19 cellular contexts compared by ENCODE assay signal in the genomic region with DNA sequence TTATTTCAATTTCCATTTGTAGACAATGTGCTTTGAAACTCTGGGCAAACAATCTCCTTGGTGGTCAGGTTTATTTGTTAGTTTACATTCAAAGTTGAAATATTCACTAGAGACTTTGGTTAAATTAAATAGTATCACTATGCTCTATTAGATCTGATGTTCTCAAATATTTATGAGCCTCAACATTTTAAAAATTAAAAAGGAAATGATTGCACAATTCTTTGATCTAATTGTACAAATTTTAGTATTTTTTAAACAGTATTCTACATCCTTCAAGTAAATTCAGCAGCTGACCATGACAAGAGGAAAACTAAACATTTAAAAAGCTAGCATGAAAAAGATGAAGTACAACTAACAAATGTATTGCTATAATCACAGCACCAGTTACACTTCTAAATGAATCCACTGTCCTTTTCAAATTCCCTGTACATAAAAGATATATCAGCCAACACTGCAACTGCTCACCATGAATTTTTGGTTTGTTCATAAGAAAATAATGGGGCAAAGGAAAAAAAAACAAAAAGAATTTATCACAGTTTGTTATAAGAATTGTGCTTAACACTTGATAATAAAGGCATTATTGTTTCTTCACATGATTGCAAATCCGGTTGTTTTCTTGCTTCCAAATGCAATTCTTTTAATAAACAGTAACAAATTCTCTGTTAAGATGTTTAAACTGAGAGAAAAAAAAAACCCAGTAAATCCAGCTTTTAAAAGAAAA. TPM values are rescaled to one million over a fixed set of nuclear protein-coding genes. Genes with fewer than 3 reads are reported as not detected.
DNase-seq lines count a peak whose midpoint lies in the region; ATAC-seq, FAIRE-seq and TF ChIP-seq lines count a peak whose summit lies in the region.
"Had no signal": no experiment of that assay in that cellular context is flagged by ENCODE, and none has a peak within 500 bp of the region (broad histone marks: within the 10 kb centered on the region; RNA-seq: fewer than 3 reads in every experiment).

No MANE protein-coding gene starts in this region.

- no peak overlapping the region for H3K4me2 ChIP-seq in endothelial cell of umbilical vein (ENCODE audit: insufficient read depth, low read length)
- H3K4me2 ChIP-seq: A549 had no signal

- H3K4me3 ChIP-seq in endothelial cell of umbilical vein (replicated peaks in 1 of 3; ENCODE audit: insufficient read depth in 1 of 3, low read depth in 1 of 3, low read length in 3 of 3), result no peak overlapping the region
- H3K4me3 ChIP-seq: A549, HAP-1 had no signal

- DNase-seq in SK-MEL-5 (ENCODE audit: low read depth, low spot score) (peak; percentile 38), endothelial cell of umbilical vein (ENCODE audit: low read depth, low spot score) (no peak), medulla oblongata (ENCODE audit: extremely low spot score) (peak; percentile 16), GF-D8 (lab: John Stamatoyannopoulos, UW) (no peak), NCI-H146 (lab: John Stamatoyannopoulos, UW) (no peak)
- DNase-seq: BE2C; CD4-positive, alpha-beta memory T cell; DMS153; DMS79 treated with DMSO at 0.1 percent for 48 hours; EL; GDM1 had no signal

- peak; percentile 21 for FAIRE-seq in endothelial cell of umbilical vein (lab: Jason Lieb, UNC)
- FAIRE-seq: A549, H1, HepG2, HTR-8/SVneo had no signal

- no peak overlapping the region for H3K27ac ChIP-seq in endothelial cell of umbilical vein (ENCODE audit: insufficient read depth, low read depth, low read length)
- H3K27ac ChIP-seq: A549, C4-2B had no signal

- TF ChIP-seq CTCF in endothelial cell of umbilical vein (IDR thresholded peaks at IDR 0.05; ENCODE audit: extremely low read depth in 1 of 2, insufficient read depth in 1 of 2, low read depth in 1 of 2, low read length in 2 of 2), result no peak

- H3K36me3 ChIP-seq in endothelial cell of umbilical vein (ENCODE audit: control insufficient read depth in 2 of 2, extremely low read depth in 1 of 2, insufficient read depth in 2 of 2, low read length in 2 of 2), result peaks cover 7 to 14% of the 10 kb centered on the region in 2 experiments

- no peaks in the 10 kb centered on the region for H3K9me1 ChIP-seq in endothelial cell of umbilical vein (replicated peaks; ENCODE audit: control insufficient read depth, extremely low read depth, insufficient read depth, low read length)

- no peaks in the 10 kb centered on the region for H3K9me3 ChIP-seq in endothelial cell of umbilical vein (replicated peaks; ENCODE audit: control insufficient read depth, insufficient read depth, low read length)
- H3K9me3 ChIP-seq: A549, BE2C, HAP-1 had no signal

- no peak for ATAC-seq in GM19035 (IDR thresholded peaks at IDR 0.05; ENCODE audit: unreplicated experiment)
- no peak for ATAC-seq in HG03039 (IDR thresholded peaks at IDR 0.05; ENCODE audit: unreplicated experiment)
- ATAC-seq: A549, HepG2 had no signal

- H4K20me1 ChIP-seq in endothelial cell of umbilical vein (replicated peaks; ENCODE audit: control insufficient read depth, extremely low read depth, insufficient read depth, low read length), result peaks cover 2% of the 10 kb centered on the region

- dilution Hi-C loops in endothelial cell of umbilical vein (cut with MboI; ENCODE audit: extremely low pct_ligation_motif_present, low sequenced_read_pairs), result no loop called here

- POLR2A ChIA-PET in endothelial cell of umbilical vein (lab: Charles Lee), result interaction anchor here (1.1 kb wide), 1 partner anchor 10 kb away, joined by 4 read pairs; the partner anchor contains the start of gene SETD9

- no peaks in the 10 kb centered on the region for H3K79me2 ChIP-seq in endothelial cell of umbilical vein (ENCODE audit: control insufficient read depth, insufficient read depth, low read length)

- in situ Hi-C loops in SK-MEL-5 (cut with HindIII; ENCODE audit: low pct_unique_long_range_greater_than_20kb, low sequenced_read_pairs), result no loop called here

- H3K27me3 ChIP-seq in endothelial cell of umbilical vein (ENCODE audit: control insufficient read depth in 2 of 2, insufficient read depth in 2 of 2, low read length in 2 of 2), result no peaks in the 10 kb centered on the region
- H3K27me3 ChIP-seq: BE2C had no signal

- no peak overlapping the region for H3K9ac ChIP-seq in endothelial cell of umbilical vein (replicated peaks; ENCODE audit: extremely low read depth, insufficient read depth, low read length)

- intact Hi-C loops in endothelial cell of umbilical vein (cut with micrococcal nuclease), result no loop called here

- BruUV-seq in endothelial cell of umbilical vein (replicated peaks; lab: Mats Ljungman, UMichigan), result no TSS peak

- CTCF ChIA-PET in endothelial cell of umbilical vein (lab: Charles Lee), result interaction anchor here (0.7 to 1.4 kb wide), 7 partner anchors 15 to 300 kb away, joined by 3 to 6 read pairs (median 3); no protein-coding TSS in a partner anchor

- no peak overlapping the region for H2AFZ ChIP-seq in endothelial cell of umbilical vein (ENCODE audit: low read depth, low read length)

- H3K4me1 ChIP-seq in endothelial cell of umbilical vein (ENCODE audit: control insufficient read depth, extremely low read depth, insufficient read depth, low read length), result no peaks in the 10 kb centered on the region
- H3K4me1 ChIP-seq: A549, BE2C, HAP-1 had no signal

- TF ChIP-seq POLR2A in endothelial cell of umbilical vein (IDR thresholded peaks at IDR 0.05; ENCODE audit: low read depth, low read length), result no peak

TF ChIP-seq in endothelial cell of umbilical vein, 7 proteins besides CTCF, POLR2A, EP300 and RAD21:
- TF ChIP-seq EZH2 (IDR thresholded peaks at IDR 0.05; ENCODE audit: borderline replicate concordance, low read depth, low read length, severe bottlenecking), result no peak
- no peak for TF ChIP-seq GATA2 (IDR thresholded peaks at IDR 0.05; ENCODE audit: insufficient read depth, insufficient read length, low read depth, low read length)
- TF ChIP-seq, protein P1, sequence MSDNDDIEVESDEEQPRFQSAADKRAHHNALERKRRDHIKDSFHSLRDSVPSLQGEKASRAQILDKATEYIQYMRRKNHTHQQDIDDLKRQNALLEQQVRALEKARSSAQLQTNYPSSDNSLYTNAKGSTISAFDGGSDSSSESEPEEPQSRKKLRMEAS (IDR thresholded peaks at IDR 0.05; ENCODE audit: insufficient read depth, insufficient read length), result no peak
- TF ChIP-seq POLR2AphosphoS5 (IDR thresholded peaks at IDR 0.05; ENCODE audit: insufficient read depth, low read depth, low read length), result no peak
- no peak for TF ChIP-seq MYC (IDR thresholded peaks at IDR 0.05; ENCODE audit: low read depth, low read length)
- no peak for TF ChIP-seq FOS (IDR thresholded peaks at IDR 0.05; ENCODE audit: borderline replicate concordance, insufficient read depth, low read length)
- no peak for TF ChIP-seq JUN (IDR thresholded peaks at IDR 0.05; ENCODE audit: borderline replicate concordance, insufficient read depth, insufficient read length, low read depth)

RNA-seq across cellular contexts. Expression of gene SETD9, which starts 10.7 kb away (rescaled TPM):
- total RNA-seq in SK-MEL-5 (2014; rRNA removed; shearing (Covaris generic)), result 28.7 and 45.4 TPM in 2 replicates
- polyA plus RNA-seq in SK-MEL-5 (2015; cell fraction: cytosol; rRNA removed), result 18.9 and 32.3 TPM in 2 replicates
- polyA plus RNA-seq in SK-MEL-5 (2015; cell fraction: nucleus; rRNA removed), result 16.0 and 18.9 TPM in 2 replicates
- total RNA-seq in endothelial cell of umbilical vein, result 3.6 and 7.1 TPM in 2 replicates
- polyA plus RNA-seq in endothelial cell of umbilical vein, result 7.1 and 7.9 TPM in 2 replicates
- polyA plus RNA-seq in endothelial cell of umbilical vein (2011; cell fraction: cytosol; rRNA removed), result 7.9 and 9.1 TPM in 2 replicates
- polyA plus RNA-seq in endothelial cell of umbilical vein (2011; cell fraction: nucleus; rRNA removed), result 3.9 and 5.6 TPM in 2 replicates
- polyA plus RNA-seq in endothelial cell of umbilical vein (2012), result 11.4 and 13.3 TPM in 2 replicates
- polyA minus RNA-seq in endothelial cell of umbilical vein, result 3.7 and 5.8 TPM in 2 replicates
- polyA minus RNA-seq in endothelial cell of umbilical vein (2011; cell fraction: cytosol; rRNA and poly(A)+ RNA removed), result 11.8 TPM
- polyA minus RNA-seq in endothelial cell of umbilical vein (2011; cell fraction: nucleus; rRNA and poly(A)+ RNA removed), result 4.6 and 5.2 TPM in 2 replicates

RNA-seq across cellular contexts. Expression of gene MIER3, which starts 31.8 kb away (rescaled TPM):
- total RNA-seq in SK-MEL-5 (2014; rRNA removed; shearing (Covaris generic)), result 33.7 and 36.3 TPM in 2 replicates
- polyA plus RNA-seq in SK-MEL-5 (2015; cell fraction: cytosol; rRNA removed), result 18.5 and 34.0 TPM in 2 replicates
- polyA plus RNA-seq in SK-MEL-5 (2015; cell fraction: nucleus; rRNA removed), result 63.4 and 69.8 TPM in 2 replicates
- 20.5 and 21.9 TPM in 2 replicates for total RNA-seq in endothelial cell of umbilical vein
- 6.5 and 6.6 TPM in 2 replicates for polyA plus RNA-seq in endothelial cell of umbilical vein
- 6.2 and 9.7 TPM in 2 replicates for polyA plus RNA-seq in endothelial cell of umbilical vein (2011; cell fraction: cytosol; rRNA removed)
- polyA plus RNA-seq in endothelial cell of umbilical vein (2011; cell fraction: nucleus; rRNA removed), result 26.7 and 31.7 TPM in 2 replicates
- 7.8 and 9.2 TPM in 2 replicates for polyA plus RNA-seq in endothelial cell of umbilical vein (2012)
- 21.6 and 25.2 TPM in 2 replicates for polyA minus RNA-seq in endothelial cell of umbilical vein
- 16.4 TPM for polyA minus RNA-seq in endothelial cell of umbilical vein (2011; cell fraction: cytosol; rRNA and poly(A)+ RNA removed)
- polyA minus RNA-seq in endothelial cell of umbilical vein (2011; cell fraction: nucleus; rRNA and poly(A)+ RNA removed), result 13.7 and 24.4 TPM in 2 replicates

Comparison
In these comparisons a context has a peak if more than half of its experiments do, and no peak if none do; other contexts are left out.
1. DNase-seq: peak in SK-MEL-5 (single experiment) and medulla oblongata (single experiment); none in endothelial cell of umbilical vein (single experiment), GF-D8 (single experiment) and NCI-H146 (single experiment).